In genomic region chr20:16535281-16535680, GRCh38 we compare ENCODE assay signal across 24 cellular contexts.
"Had no signal": no experiment of that assay in that cellular context is flagged by ENCODE, and none has a peak within 500 bp of the region (broad histone marks: within the 10 kb centered on the region; RNA-seq: fewer than 3 reads in every experiment).

No MANE protein-coding gene starts in this region.

- ATAC-seq: foreskin keratinocyte; left cardiac atrium; lower lobe of right lung; natural killer cell treated with Interleukin-12 subunit alpha and Interleukin-12 subunit beta and Interleukin-15 and Interleukin-18, amount 100 ng/mL, for 72 hours; right lobe of liver; stimulated activated effector memory CD8-positive, alpha-beta T cell treated with anti-CD3 and anti-CD28 coated beads, Interleukin-12 subunit alpha, Interleukin-12 subunit beta, amount 100 ng/mL, for 72 hours; stimulated activated naive CD8-positive, alpha-beta T cell treated with anti-CD3 and anti-CD28 coated beads, Interleukin-15, Interleukin-2, amounts not matched to agents 100 U/mL and 50 U/mL, for 24 hours had no signal

- H3K4me1 Mint-ChIP-seq: mesothelial cell of epicardium had no signal

- H3K36me3 ChIP-seq: left ventricle myocardium inferior, lower lobe of right lung, prostate gland, right lobe of liver, suprapubic skin, thyroid gland, upper lobe of left lung, uterus had no signal

- H3K36me3 Mint-ChIP-seq: mesothelial cell of epicardium; natural killer cell treated with Interleukin-12 subunit alpha and Interleukin-12 subunit beta and Interleukin-15 and Interleukin-18, amount 100 ng/mL, for 72 hours; stimulated activated effector memory CD8-positive, alpha-beta T cell treated with anti-CD3 and anti-CD28 coated beads, Interleukin-12 subunit alpha, Interleukin-12 subunit beta, amount 100 ng/mL, for 72 hours had no signal

- FAIRE-seq: endothelial cell of umbilical vein, kidney had no signal

- H3K4me1 ChIP-seq: foreskin keratinocyte, lower lobe of right lung, prostate gland, thyroid gland, upper lobe of left lung, uterus had no signal

- H3K27ac ChIP-seq: foreskin keratinocyte, left ventricle myocardium inferior, lower lobe of right lung, parathyroid adenoma, prostate gland, right lobe of liver, suprapubic skin, thyroid gland, upper lobe of left lung, uterus had no signal

- H3K9me3 ChIP-seq: left ventricle myocardium inferior, lower lobe of right lung, prostate gland, right lobe of liver, suprapubic skin, thyroid gland, upper lobe of left lung, uterus had no signal

- H3K4me3 ChIP-seq: left ventricle myocardium inferior, lower lobe of right lung, prostate gland, right lobe of liver, suprapubic skin, thyroid gland, upper lobe of left lung, uterus had no signal

- H3K27me3 Mint-ChIP-seq: memory B cell; natural killer cell treated with Interleukin-12 subunit alpha and Interleukin-12 subunit beta and Interleukin-15 and Interleukin-18, amount 100 ng/mL, for 72 hours had no signal

- H3K4me3 Mint-ChIP-seq: endodermal cell; memory B cell; mesothelial cell of epicardium; natural killer cell treated with Interleukin-12 subunit alpha and Interleukin-12 subunit beta and Interleukin-15 and Interleukin-18, amount 100 ng/mL, for 72 hours; stimulated activated effector memory CD8-positive, alpha-beta T cell treated with anti-CD3 and anti-CD28 coated beads, Interleukin-12 subunit alpha, Interleukin-12 subunit beta, amount 100 ng/mL, for 72 hours had no signal

- DNase-seq: effector CD4-positive, alpha-beta T cell; endodermal cell; erythroblast; foreskin keratinocyte; kidney; left cardiac atrium; left ventricle myocardium inferior; lower lobe of right lung; occipital lobe; right lobe of liver; stimulated activated CD4-positive, alpha-beta T cell treated with anti-CD3 and anti-CD28 coated beads, Interleukin-4, amount 100 ng/mL, for 1 hour; stimulated activated CD8-positive, alpha-beta memory T cell treated with anti-CD3 and anti-CD28 coated beads, Interleukin-4, amount 100 ng/mL, for 48 hours; stimulated activated naive CD8-positive, alpha-beta T cell treated with anti-CD3 and anti-CD28 coated beads, Interleukin-15, Interleukin-2, amounts not matched to agents 100 U/mL and 50 U/mL, for 24 hours; thyroid gland; upper lobe of left lung; uterus had no signal

- H3K27ac Mint-ChIP-seq: endodermal cell; memory B cell; mesothelial cell of epicardium; natural killer cell treated with Interleukin-12 subunit alpha and Interleukin-12 subunit beta and Interleukin-15 and Interleukin-18, amount 100 ng/mL, for 72 hours; stimulated activated effector memory CD8-positive, alpha-beta T cell treated with anti-CD3 and anti-CD28 coated beads, Interleukin-12 subunit alpha, Interleukin-12 subunit beta, amount 100 ng/mL, for 72 hours had no signal

- H3K27me3 ChIP-seq: foreskin keratinocyte, right lobe of liver, suprapubic skin, thyroid gland, upper lobe of left lung, uterus had no signal

- H3K9me3 Mint-ChIP-seq: endodermal cell; memory B cell; natural killer cell treated with Interleukin-12 subunit alpha and Interleukin-12 subunit beta and Interleukin-15 and Interleukin-18, amount 100 ng/mL, for 72 hours; stimulated activated effector memory CD8-positive, alpha-beta T cell treated with anti-CD3 and anti-CD28 coated beads, Interleukin-12 subunit alpha, Interleukin-12 subunit beta, amount 100 ng/mL, for 72 hours had no signal
